In genomic region chr7:128794436-128794835, GRCh38 we compare ENCODE assay signal across 16 cellular contexts. TPM values are rescaled to one million over a fixed set of nuclear protein-coding genes. Genes with fewer than 3 reads are reported as not detected.
DNase-seq lines count a peak whose midpoint lies in the region; ATAC-seq and TF ChIP-seq lines count a peak whose summit lies in the region.
"Had no signal": no experiment of that assay in that cellular context is flagged by ENCODE, and none has a peak within 500 bp of the region (broad histone marks: within the 10 kb centered on the region; RNA-seq: fewer than 3 reads in every experiment).

No MANE protein-coding gene starts in this region.

- H3K4me3 ChIP-seq in neuronal stem cell (ENCODE audit: low read length in 2 of 2) (no peak overlapping the region), BE2C (ENCODE audit: low read depth, low read length) (no peak overlapping the region)

- H3K9me3 Mint-ChIP-seq in dendritic cell treated with granulocyte-macrophage colony-stimulating factor and Interleukin-4, amounts not matched to agents 40 ng/mL and 50 ng/mL, for 4 days: no peaks in the 10 kb centered on the region
- H3K9me3 Mint-ChIP-seq: CD4-positive, alpha-beta T cell had no signal

- H3K14ac ChIP-seq in neuronal stem cell (ENCODE audit: low read length): no peak overlapping the region

- peaks cover 4% of the 10 kb centered on the region for H3K36me3 Mint-ChIP-seq in T-helper 17 cell (ENCODE audit: low read depth)
- no peaks in the 10 kb centered on the region for H3K36me3 Mint-ChIP-seq in dendritic cell treated with granulocyte-macrophage colony-stimulating factor and Interleukin-4, amounts not matched to agents 40 ng/mL and 50 ng/mL, for 4 days (ENCODE audit: low read depth)

- H3K4me2 ChIP-seq in neuronal stem cell (ENCODE audit: insufficient read depth, low read length, poor library complexity, severe bottlenecking): no peak overlapping the region

- H3K79me1 ChIP-seq in neuronal stem cell (ENCODE audit: low read depth, low read length): peaks cover 8% of the 10 kb centered on the region

- peak overlapping the region; percentile 88 for H3K27ac ChIP-seq in neuronal stem cell (replicated peaks; ENCODE audit: low read length)
- H3K27ac ChIP-seq: C4-2B had no signal

- peak overlapping the region; percentile 37 for H3K27ac Mint-ChIP-seq in T-helper 17 cell
- peak overlapping the region; percentile 14 for H3K27ac Mint-ChIP-seq in dendritic cell treated with granulocyte-macrophage colony-stimulating factor and Interleukin-4, amounts not matched to agents 40 ng/mL and 50 ng/mL, for 4 days
- H3K27ac Mint-ChIP-seq: CD4-positive, alpha-beta T cell had no signal

- H3K4me1 ChIP-seq in neuronal stem cell (ENCODE audit: control insufficient read depth in 2 of 2, insufficient read depth in 1 of 2, low read depth in 1 of 2, low read length in 2 of 2) (peaks cover 7 to 19% of the 10 kb centered on the region in 2 donors), BE2C (no peaks in the 10 kb centered on the region)

- H3K4me3 Mint-ChIP-seq in T-helper 17 cell: no peak overlapping the region
- no peak overlapping the region for H3K4me3 Mint-ChIP-seq in dendritic cell treated with granulocyte-macrophage colony-stimulating factor and Interleukin-4, amounts not matched to agents 40 ng/mL and 50 ng/mL, for 4 days

- no peak for ATAC-seq in T-helper 17 cell

- DNase-seq in T-helper 17 cell (no peak), mesenteric fat pad (ENCODE audit: low spot score) (peak; percentile 62), neuronal stem cell (ENCODE audit: low spot score) (no peak), BE2C (no peak), occipital lobe (lab: John Stamatoyannopoulos, UW) (no peak), DMS53 treated with DMSO at 0.1 percent for 48 hours (lab: John Stamatoyannopoulos, UW; ENCODE audit: unreplicated experiment) (no peak), H4 (ENCODE audit: low spot score) (no peak)
- DNase-seq: DMS153, DMS79 treated with DMSO at 0.1 percent for 48 hours, GF-D8, HCEC 1CT, IMR-90 had no signal

- no peaks in the 10 kb centered on the region for H3K27me3 Mint-ChIP-seq in T-helper 17 cell
- H3K27me3 Mint-ChIP-seq in dendritic cell treated with granulocyte-macrophage colony-stimulating factor and Interleukin-4, amounts not matched to agents 40 ng/mL and 50 ng/mL, for 4 days: peaks cover 38% of the 10 kb centered on the region
- H3K27me3 Mint-ChIP-seq: CD4-positive, alpha-beta T cell had no signal

- H3K4ac ChIP-seq in neuronal stem cell (ENCODE audit: low read length): no peak overlapping the region

- H2BK15ac ChIP-seq in neuronal stem cell (ENCODE audit: low read length): peak overlapping the region; percentile 91

- H3K9me3 ChIP-seq in T-helper 17 cell (ENCODE audit: control insufficient read depth, low read length, poor library complexity, severe bottlenecking) (no peaks in the 10 kb centered on the region), neuronal stem cell (replicated peaks in 1 of 2; ENCODE audit: control insufficient read depth in 2 of 2, insufficient read depth in 1 of 2, low read depth in 1 of 2, low read length in 2 of 2) (peaks cover 2 to 3% of the 10 kb centered on the region in 2 donors), BE2C (no peaks in the 10 kb centered on the region)

- intact Hi-C loops in dendritic cell treated with granulocyte-macrophage colony-stimulating factor and Interleukin-4, amounts not matched to agents 40 ng/mL and 50 ng/mL, for 4 days (cut with micrococcal nuclease): loop anchor here (10.0 kb wide), 1 partner anchor 70 kb away; the partner anchor contains the start of gene ATP6V1F

- no peak overlapping the region for H4K8ac ChIP-seq in neuronal stem cell (ENCODE audit: low read depth, low read length)

- no peak for TF ChIP-seq CTCF in BE2C (IDR thresholded peaks at IDR 0.05; ENCODE audit: low read depth, low read length)

- H2BK120ac ChIP-seq in neuronal stem cell (ENCODE audit: low read depth, low read length): peak overlapping the region; percentile 95

- no peak overlapping the region for H3K9ac ChIP-seq in neuronal stem cell (ENCODE audit: low read depth, low read length, poor library complexity)

- no peak overlapping the region for H2AFZ ChIP-seq in neuronal stem cell (ENCODE audit: low read length)

- H3K18ac ChIP-seq in neuronal stem cell (ENCODE audit: low read length): peak overlapping the region; percentile 31

- no peak overlapping the region for H2BK12ac ChIP-seq in neuronal stem cell (ENCODE audit: low read length)

- no CpG with 5 or more reads among the region's 8 CpGs for WGBS in neuronal stem cell (ENCODE audit: extremely low coverage in 2 of 2, insufficient read length in 2 of 2, insufficient replicate concordance in 1 of 2), 2 donors

- H4K91ac ChIP-seq in neuronal stem cell (ENCODE audit: low read depth, low read length, poor library complexity): no peak overlapping the region

- peaks cover 20 to 28% of the 10 kb centered on the region in 2 donors for H3K36me3 ChIP-seq in neuronal stem cell (replicated peaks in 1 of 2; ENCODE audit: control insufficient read depth in 2 of 2, insufficient read depth in 2 of 2, low read length in 2 of 2)
- H3K36me3 ChIP-seq in BE2C: peaks cover 32% of the 10 kb centered on the region

- H2BK5ac ChIP-seq in neuronal stem cell (ENCODE audit: low read length): peak overlapping the region; percentile 84

- H2AK5ac ChIP-seq in neuronal stem cell (ENCODE audit: low read depth, low read length): peak overlapping the region; percentile 76

- H3K27me3 ChIP-seq in neuronal stem cell (ENCODE audit: control insufficient read depth in 3 of 3, insufficient read depth in 3 of 3, low read depth in 1 of 3, low read length in 3 of 3) (no peaks in the 10 kb centered on the region), BE2C (no peaks in the 10 kb centered on the region)

- peak overlapping the region; percentile 14 for H3K23ac ChIP-seq in neuronal stem cell (ENCODE audit: low read depth, low read length, poor library complexity)

- H3K4me1 Mint-ChIP-seq in T-helper 17 cell: peaks cover 13% of the 10 kb centered on the region
- H3K4me1 Mint-ChIP-seq in dendritic cell treated with granulocyte-macrophage colony-stimulating factor and Interleukin-4, amounts not matched to agents 40 ng/mL and 50 ng/mL, for 4 days (ENCODE audit: low read depth): peaks cover 22% of the 10 kb centered on the region

RNA-seq across cellular contexts. Expression of gene CCDC136, which starts 2.7 kb away (rescaled TPM):
- total RNA-seq in T-helper 17 cell: 1 to 10 TPM; 7.5 to 7.7 TPM
- 6.8 TPM for total RNA-seq in mesenteric fat pad
- polyA plus RNA-seq in neuronal stem cell (2013, experiment 1 of 2): 59.8 TPM
- 63.1 TPM for polyA plus RNA-seq in neuronal stem cell (2013, experiment 2 of 2)
- polyA plus RNA-seq in BE2C (2012; ENCODE audit: insufficient read depth, insufficient read length, low read depth): 90.5 TPM
- total RNA-seq in occipital lobe: 44.1 TPM
- 5.0 and 5.2 TPM in 2 replicates for total RNA-seq in H4 (2014; rRNA removed; shearing (Covaris generic))

RNA-seq across cellular contexts. Expression of gene OPN1SW, which starts 18.8 kb away (rescaled TPM):
- total RNA-seq in T-helper 17 cell: not detected
- total RNA-seq in mesenteric fat pad: not detected
- polyA plus RNA-seq in neuronal stem cell (2013, experiment 1 of 2): 0.56 TPM
- polyA plus RNA-seq in neuronal stem cell (2013, experiment 2 of 2): 0.76 TPM
- 5.5 TPM for polyA plus RNA-seq in BE2C (2012; ENCODE audit: insufficient read depth, insufficient read length, low read depth)
- total RNA-seq in occipital lobe: not detected
- total RNA-seq in H4 (2014; rRNA removed; shearing (Covaris generic)): not detected in 2 replicates
- total RNA-seq: CD4-positive, alpha-beta T cell; IMR-90 had no signal
- polyA plus RNA-seq: BJ, IMR-90 had no signal

RNA-seq across cellular contexts. Expression of gene FLNC, which starts 35.8 kb away (rescaled TPM):
- total RNA-seq in T-helper 17 cell (under 1 TPM; 0.05 TPM), mesenteric fat pad (16.2 TPM), occipital lobe (3.6 TPM)
- polyA plus RNA-seq in neuronal stem cell (2013, experiment 1 of 2): 17.5 TPM
- polyA plus RNA-seq in neuronal stem cell (2013, experiment 2 of 2): 17.4 TPM
- 79.3 TPM for polyA plus RNA-seq in BE2C (2012; ENCODE audit: insufficient read depth, insufficient read length, low read depth)
- total RNA-seq in H4 (2014; rRNA removed; shearing (Covaris generic)): 0.10 and 0.14 TPM in 2 replicates

RNA-seq across cellular contexts. Expression of gene CALU, which starts 55.3 kb away (rescaled TPM):
- total RNA-seq in T-helper 17 cell: 10 to 100 TPM; 19.9 to 28.1 TPM
- total RNA-seq in mesenteric fat pad: 169 TPM
- polyA plus RNA-seq in neuronal stem cell (2013, experiment 1 of 2): 177 TPM
- 176 TPM for polyA plus RNA-seq in neuronal stem cell (2013, experiment 2 of 2)
- 159 TPM for polyA plus RNA-seq in BE2C (2012; ENCODE audit: insufficient read depth, insufficient read length, low read depth)
- total RNA-seq in occipital lobe: 47.1 TPM
- 462 and 489 TPM in 2 replicates for total RNA-seq in H4 (2014; rRNA removed; shearing (Covaris generic))
